In the genomic region with DNA sequence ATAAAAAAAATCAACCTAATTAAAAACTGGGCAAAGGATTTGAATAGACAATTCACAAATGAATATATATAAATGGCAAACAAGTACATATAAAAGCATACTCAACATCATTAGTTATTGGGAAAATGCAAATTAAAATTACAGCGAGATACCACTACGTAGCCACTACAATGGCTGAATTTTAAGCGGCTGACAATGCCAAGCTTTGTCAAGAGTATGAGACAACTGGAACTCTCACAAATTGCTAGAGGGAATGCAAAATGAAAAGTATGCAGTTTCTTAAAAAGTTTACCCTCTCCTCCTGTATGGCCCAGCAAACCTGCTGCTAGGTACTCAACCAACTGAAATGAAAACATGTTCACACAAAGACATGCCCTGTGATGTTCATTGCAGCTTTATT, we compare ENCODE assay signal across 28 cellular contexts. TPM values are rescaled to one million over a fixed set of nuclear protein-coding genes. Genes with fewer than 3 reads are reported as not detected.
"Had no signal": no experiment of that assay in that cellular context is flagged by ENCODE, and none has a peak within 500 bp of the region (broad histone marks: within the 10 kb centered on the region; RNA-seq: fewer than 3 reads in every experiment).

No MANE protein-coding gene starts in this region.

- H3K27ac Mint-ChIP-seq: activated naive CD8-positive, alpha-beta T cell; activated T-cell treated with anti-CD3 and anti-CD28 coated beads, Interleukin-2, amount 50 U/mL, for 72 hours; effector memory CD8-positive, alpha-beta T cell; nephron; progenitor cell of endocrine pancreas; stimulated activated naive B cell treated with anti-CD40 and anti-IgM and Interleukin-4, amounts not matched to agents 10 μg/mL and 1 μg/mL and 100 μg/mL, for 72 hours; T-helper 2 cell treated with Interferon-gamma antibody and Interleukin-4, amounts not matched to agents 5 μg/mL and 100 μg/mL, for 36 hours had no signal

- H3K9me3 ChIP-seq: gastroesophageal sphincter, lower lobe of right lung, mucosa of descending colon, stomach, transverse colon had no signal

- H3K27me3 ChIP-seq: gastroesophageal sphincter, stomach, transverse colon had no signal

- H3K4me3 Mint-ChIP-seq: activated naive CD8-positive, alpha-beta T cell; activated T-cell treated with anti-CD3 and anti-CD28 coated beads, Interleukin-2, amount 50 U/mL, for 72 hours; effector memory CD8-positive, alpha-beta T cell; nephron; stimulated activated naive B cell treated with anti-CD40 and anti-IgM and Interleukin-4, amounts not matched to agents 10 μg/mL and 1 μg/mL and 100 μg/mL, for 72 hours; T-helper 2 cell treated with Interferon-gamma antibody and Interleukin-4, amounts not matched to agents 5 μg/mL and 100 μg/mL, for 36 hours had no signal

- H3K27me3 Mint-ChIP-seq: effector memory CD8-positive, alpha-beta T cell; stimulated activated naive B cell treated with anti-CD40 and anti-IgM and Interleukin-4, amounts not matched to agents 10 μg/mL and 1 μg/mL and 100 μg/mL, for 72 hours had no signal

- H3K36me3 ChIP-seq: gastroesophageal sphincter, left lung, lower lobe of right lung, stomach, transverse colon had no signal

- DNase-seq: activated CD4-positive, alpha-beta T cell treated with anti-CD3 and anti-CD28 coated beads for 4 hours; activated CD4-positive, alpha-beta T cell treated with anti-CD3 and anti-CD28 coated beads, Interleukin-2, amount 50 U/mL, for 4 hours; activated naive CD4-positive, alpha-beta T cell; activated T-cell treated with anti-CD3 and anti-CD28 coated beads for 4 hours; activated T-cell treated with anti-CD3 and anti-CD28 coated beads, Interleukin-2, amount 50 U/mL, for 72 hours; effector memory CD8-positive, alpha-beta T cell; erythroblast; left lung; lower lobe of right lung; mesendoderm; mucosa of descending colon; retina; stimulated activated CD4-positive, alpha-beta T cell treated with anti-CD3 and anti-CD28 coated beads, Interleukin-15, amount 100 ng/mL, for 24 hours; stimulated activated CD4-positive, alpha-beta T cell treated with anti-CD3 and anti-CD28 coated beads, Interleukin-2, amount 100 ng/mL, for 24 hours; stimulated activated naive B cell treated with anti-CD40 and anti-IgM and Interleukin-4, amounts not matched to agents 10 μg/mL and 1 μg/mL and 100 μg/mL, for 72 hours; stomach; T-helper 1 cell; transverse colon had no signal

- ATAC-seq: activated T-cell treated with anti-CD3 and anti-CD28 coated beads, Interleukin-2, amount 50 U/mL, for 72 hours; effector memory CD8-positive, alpha-beta T cell; gastroesophageal sphincter; left lung; lower lobe of right lung; mucosa of descending colon; stimulated activated naive B cell treated with anti-CD40 and anti-IgM and Interleukin-4, amounts not matched to agents 10 μg/mL and 1 μg/mL and 100 μg/mL, for 72 hours had no signal

- H3K4me1 ChIP-seq: gastroesophageal sphincter, left lung, lower lobe of right lung, stomach, transverse colon had no signal

- H3K27ac ChIP-seq: gastroesophageal sphincter, left lung, lower lobe of right lung, stomach, transverse colon had no signal

- H3K9me3 Mint-ChIP-seq: nephron had no signal

- H3K36me3 Mint-ChIP-seq: activated naive CD8-positive, alpha-beta T cell had no signal

- H3K4me3 ChIP-seq: gastroesophageal sphincter, left lung, lower lobe of right lung, mucosa of descending colon, stomach, transverse colon had no signal

RNA-seq across cellular contexts. Expression of gene ZFP42, which starts 34.8 kb away (rescaled TPM):
- total RNA-seq: activated T-cell treated with anti-CD3 and anti-CD28 coated beads, Interleukin-2, amount 50 U/mL, for 72 hours; dorsolateral prefrontal cortex; gastroesophageal sphincter; lower lobe of right lung; mucosa of descending colon; myocyte; osteocyte; temporal lobe; transverse colon had no signal
- polyA plus RNA-seq: stomach, urinary bladder had no signal
